13 cellular contexts compared by ENCODE assay signal in the genomic region with DNA sequence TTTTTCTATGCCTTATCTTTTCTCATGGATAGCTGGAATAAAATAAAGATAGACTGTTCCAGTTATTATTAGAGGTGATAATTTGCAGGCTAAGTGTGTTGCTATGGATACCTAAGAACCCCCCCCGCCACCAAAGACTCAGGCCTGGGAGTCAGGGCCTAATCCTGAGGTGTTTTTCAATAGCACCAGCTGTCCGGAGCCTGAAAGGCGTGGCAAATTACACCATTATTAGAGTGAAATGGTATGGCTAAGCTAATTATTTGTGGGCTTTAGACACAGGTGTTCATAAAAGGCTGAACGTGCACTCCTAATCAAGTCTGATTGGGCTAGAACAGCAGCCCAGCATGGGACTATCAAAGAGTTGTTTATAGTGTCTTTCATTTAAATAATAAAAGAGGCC.
"Had no signal": no experiment of that assay in that cellular context is flagged by ENCODE, and none has a peak within 500 bp of the region (broad histone marks: within the 10 kb centered on the region; RNA-seq: fewer than 3 reads in every experiment).

No MANE protein-coding gene starts in this region.

- DNase-seq: activated CD4-positive, alpha-beta memory T cell treated with anti-CD3 and anti-CD28 coated beads, Interleukin-2, amount 10 ng/mL, durations not matched to agents 7 days and 5 days; activated CD4-positive, alpha-beta T cell treated with anti-CD3 and anti-CD28 coated beads for 4 hours; activated T-cell treated with anti-CD3 and anti-CD28 coated beads, Interleukin-2, amount 50 U/mL, for 24 hours; adrenal gland; left colon; ovary; sigmoid colon; spleen; stomach; testis; upper lobe of right lung had no signal

- ATAC-seq: esophagus mucosa, left colon, upper lobe of right lung had no signal

- FAIRE-seq: islet of Langerhans had no signal
